1 cellular context compared by ENCODE assay signal in genomic region chr20:24994470-24995368, GRCh38.
TF ChIP-seq lines count a peak whose summit lies in the region.

No MANE protein-coding gene starts in this region.

TF ChIP-seq in HepG2, 621 proteins besides CTCF, POLR2A, EP300 and RAD21 (continued from another document and continues in another):
- TF ChIP-seq IRX3 (CRISPR knock-in tag; IDR thresholded peaks at IDR 0.05; ENCODE audit: borderline replicate concordance, low read depth) (no peak), ZSCAN25 (CRISPR knock-in tag; IDR thresholded peaks at IDR 0.05) (no peak), SIN3A (IDR thresholded peaks at IDR 0.05; ENCODE audit: borderline replicate concordance, low read depth, low read length) (no peak), ZNF362 (CRISPR knock-in tag; IDR thresholded peaks at IDR 0.05; ENCODE audit: borderline replicate concordance) (peak; percentile 71), ZBTB7B (CRISPR knock-in tag; IDR thresholded peaks at IDR 0.05) (0 out of 2 replicates have a peak, but pooled peaks have one; percentile 18), SCMH1 (CRISPR knock-in tag; IDR thresholded peaks at IDR 0.05; ENCODE audit: borderline replicate concordance) (no peak), RFX1 (IDR thresholded peaks at IDR 0.05) (no peak), THAP9 (CRISPR knock-in tag; IDR thresholded peaks at IDR 0.05; ENCODE audit: borderline replicate concordance) (peak; percentile 32; the same call in 1 of the 2 replicates), HOXD1 (CRISPR knock-in tag; IDR thresholded peaks at IDR 0.05) (no peak), ZNF317 (CRISPR knock-in tag; IDR thresholded peaks at IDR 0.05) (no peak), ZNF619 (CRISPR knock-in tag; IDR thresholded peaks at IDR 0.05) (peak; percentile 69; the same call in 1 of the 2 replicates), ZEB1 (IDR thresholded peaks at IDR 0.05; ENCODE audit: insufficient replicate concordance, low read depth) (no peak), MAFK (conservative IDR thresholded peaks at IDR 0.05 in 1 of 2, IDR thresholded peaks at IDR 0.05 in 1 of 2; ENCODE audit: low read length in 2 of 2) (0 out of 4 replicates have a peak, but pooled peaks of 1 of the 2 experiments have one; percentile 6), ZBTB4 (CRISPR knock-in tag; IDR thresholded peaks at IDR 0.05; ENCODE audit: borderline replicate concordance) (0 out of 2 replicates have a peak, but pooled peaks have one; percentile 35), ZNF30 (CRISPR knock-in tag; IDR thresholded peaks at IDR 0.05) (no peak), ZNF572 (CRISPR knock-in tag; IDR thresholded peaks at IDR 0.05) (0 out of 2 replicates have a peak, but pooled peaks have one; percentile 5), MZF1 (CRISPR knock-in tag; IDR thresholded peaks at IDR 0.05; ENCODE audit: borderline replicate concordance) (no peak), ZBTB43 (CRISPR knock-in tag; conservative IDR thresholded peaks at IDR 0.05) (no peak), ZNF614 (CRISPR knock-in tag; IDR thresholded peaks at IDR 0.05; ENCODE audit: borderline replicate concordance) (0 out of 2 replicates have a peak, but pooled peaks have one; percentile 41), MAFF (IDR thresholded peaks at IDR 0.05; ENCODE audit: low read depth, low read length) (peak; percentile 16; the same call in 1 of the 2 replicates), FOXK1 (CRISPR knock-in tag; IDR thresholded peaks at IDR 0.05; ENCODE audit: borderline replicate concordance, low read depth) (peak; percentile 28; the same call in 1 of the 2 replicates), MYC (CRISPR knock-in tag; IDR thresholded peaks at IDR 0.05; ENCODE audit: borderline replicate concordance) (no peak), RERE (CRISPR knock-in tag; IDR thresholded peaks at IDR 0.05; ENCODE audit: low read depth) (no peak), HOXA9 (CRISPR knock-in tag; IDR thresholded peaks at IDR 0.05; ENCODE audit: borderline replicate concordance) (no peak), ZNF251 (CRISPR knock-in tag; IDR thresholded peaks at IDR 0.05) (no peak; the same call in 1 of the 2 replicates), ZNF234 (CRISPR knock-in tag; conservative IDR thresholded peaks at IDR 0.05) (no peak), ZFY (CRISPR knock-in tag; IDR thresholded peaks at IDR 0.05) (no peak), ARNTL (CRISPR knock-in tag; IDR thresholded peaks at IDR 0.05) (no peak), AFF4 (CRISPR knock-in tag; IDR thresholded peaks at IDR 0.05) (no peak), ZBTB33 (CRISPR knock-in tag; IDR thresholded peaks at IDR 0.05) (peak; percentile 17; the same call in 1 of the 2 replicates), NFIB (CRISPR knock-in tag; IDR thresholded peaks at IDR 0.05; ENCODE audit: borderline replicate concordance) (no peak), ZNF580 (CRISPR knock-in tag; IDR thresholded peaks at IDR 0.05; ENCODE audit: borderline replicate concordance, low read depth) (peak; percentile 82; the same call in 1 of the 2 replicates), ZNF678 (CRISPR knock-in tag; IDR thresholded peaks at IDR 0.05) (no peak), NR3C1 (CRISPR knock-in tag; IDR thresholded peaks at IDR 0.05) (no peak), ATF5 (CRISPR knock-in tag; IDR thresholded peaks at IDR 0.05; ENCODE audit: low read depth) (0 out of 2 replicates have a peak, but pooled peaks have one; percentile 26), SNAPC5 (CRISPR knock-in tag; IDR thresholded peaks at IDR 0.05; ENCODE audit: borderline replicate concordance) (no peak)
